Comparison of ENCODE assay signal across 12 cellular contexts in the genomic region with DNA sequence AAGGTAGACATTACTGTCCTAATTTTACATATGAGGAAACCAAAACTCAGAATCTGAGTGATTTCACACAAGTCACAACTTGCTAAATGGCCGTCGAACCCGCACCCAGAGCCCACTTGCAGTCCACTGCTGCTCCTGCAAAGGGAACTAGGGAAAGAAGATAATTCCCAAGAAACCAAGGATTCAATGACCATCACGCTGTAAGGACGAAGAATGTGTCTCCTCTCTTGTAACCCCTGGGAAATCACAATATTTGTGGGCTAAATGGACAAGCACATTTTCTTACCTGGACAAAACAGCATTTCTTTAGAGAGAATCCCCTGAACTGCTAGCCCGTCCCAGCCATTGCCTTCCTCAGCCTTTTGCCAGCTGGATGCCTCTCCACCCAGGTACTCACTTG. TPM values are rescaled to one million over a fixed set of nuclear protein-coding genes. Genes with fewer than 3 reads are reported as not detected.
DNase-seq lines count a peak whose midpoint lies in the region; ATAC-seq, FAIRE-seq and TF ChIP-seq lines count a peak whose summit lies in the region.
"Had no signal": no experiment of that assay in that cellular context is flagged by ENCODE, and none has a peak within 500 bp of the region (broad histone marks: within the 10 kb centered on the region; RNA-seq: fewer than 3 reads in every experiment).

No MANE protein-coding gene starts in this region.

- H3K4me3 Mint-ChIP-seq in activated naive CD4-positive, alpha-beta T cell treated with anti-CD3 and anti-CD28 coated beads, Interleukin-2, amount 50 U/mL, for 24 hours: peak overlapping the region; percentile 98
- peak overlapping the region; percentile 88 to 94 for H3K4me3 Mint-ChIP-seq in stimulated activated naive CD8-positive, alpha-beta T cell treated with anti-CD3 and anti-CD28 coated beads, Interleukin-15, amount 100 ng/mL, for 72 hours

- H3K9me2 ChIP-seq in PC-3 (replicated peaks; ENCODE audit: low read length): no peaks in the 10 kb centered on the region

- DNase-seq in activated naive CD4-positive, alpha-beta T cell treated with Interleukin-2 at 50 U/mL for 16 hours: no peak
- DNase-seq in PC-3: no peak
- no peak for DNase-seq in endothelial cell of umbilical vein (ENCODE audit: low read depth, low spot score)
- DNase-seq in stimulated activated naive CD8-positive, alpha-beta T cell treated with anti-CD3 and anti-CD28 coated beads, Interleukin-15, amount 100 ng/mL, for 72 hours: no peak
- DNase-seq in NCI-H748 (lab: John Stamatoyannopoulos, UW; ENCODE audit: unreplicated experiment): no peak
- DNase-seq in suprapubic skin (ENCODE audit: low spot score in 2 of 2): no peak
- DNase-seq: activated gamma-delta T cell, kidney glomerular epithelial cell, NCI-H526 treated with DMSO at 0.1 percent for 48 hours had no signal

- peaks cover 36% of the 10 kb centered on the region for H3K4me1 Mint-ChIP-seq in activated naive CD4-positive, alpha-beta T cell treated with anti-CD3 and anti-CD28 coated beads, Interleukin-2, amount 50 U/mL, for 24 hours
- H3K4me1 Mint-ChIP-seq in stimulated activated naive CD8-positive, alpha-beta T cell treated with anti-CD3 and anti-CD28 coated beads, Interleukin-15, amount 100 ng/mL, for 72 hours: peaks cover 34% of the 10 kb centered on the region

- H3K36me3 Mint-ChIP-seq in activated naive CD4-positive, alpha-beta T cell treated with anti-CD3 and anti-CD28 coated beads, Interleukin-2, amount 50 U/mL, for 24 hours: peaks cover 40% of the 10 kb centered on the region

- no TSS peak for BruUV-seq in PC-3 (replicated peaks; lab: Mats Ljungman, UMichigan)
- no TSS peak for BruUV-seq in endothelial cell of umbilical vein (replicated peaks; lab: Mats Ljungman, UMichigan)

- H3K4me2 ChIP-seq in PC-3 (ENCODE audit: low read length): peak overlapping the region; percentile 96
- H3K4me2 ChIP-seq in endothelial cell of umbilical vein (ENCODE audit: insufficient read depth, low read length): peak overlapping the region; percentile 95

- H3K27ac ChIP-seq in PC-3 (ENCODE audit: low read length) (no peak overlapping the region), endothelial cell of umbilical vein (ENCODE audit: insufficient read depth, low read depth, low read length) (no peak overlapping the region), suprapubic skin (no peak overlapping the region)
- H3K27ac ChIP-seq: prostate gland had no signal

- H3K4me1 ChIP-seq in PC-3 (ENCODE audit: insufficient read depth, low read length) (peaks cover 11% of the 10 kb centered on the region), endothelial cell of umbilical vein (ENCODE audit: control insufficient read depth, extremely low read depth, insufficient read depth, low read length) (peaks cover 21% of the 10 kb centered on the region), suprapubic skin (peaks cover 27% of the 10 kb centered on the region)
- H3K4me1 ChIP-seq: prostate gland had no signal

- TF ChIP-seq POLR2A in endothelial cell of umbilical vein (IDR thresholded peaks at IDR 0.05; ENCODE audit: low read depth, low read length) (no peak), suprapubic skin (IDR thresholded peaks at IDR 0.05) (no peak)

- 77% methylated on average over 6 of the region's 6 CpGs for WGBS in suprapubic skin

- H3K79me2 ChIP-seq in PC-3 (ENCODE audit: low read length) (peaks cover 37% of the 10 kb centered on the region), endothelial cell of umbilical vein (ENCODE audit: control insufficient read depth, insufficient read depth, low read length) (peaks cover 41% of the 10 kb centered on the region)

- H3K9ac ChIP-seq in PC-3 (ENCODE audit: low read length) (no peak overlapping the region), endothelial cell of umbilical vein (replicated peaks; ENCODE audit: extremely low read depth, insufficient read depth, low read length) (no peak overlapping the region)

- no peaks in the 10 kb centered on the region for H3K27me3 Mint-ChIP-seq in activated naive CD4-positive, alpha-beta T cell treated with anti-CD3 and anti-CD28 coated beads, Interleukin-2, amount 50 U/mL, for 24 hours
- H3K27me3 Mint-ChIP-seq in stimulated activated naive CD8-positive, alpha-beta T cell treated with anti-CD3 and anti-CD28 coated beads, Interleukin-15, amount 100 ng/mL, for 72 hours: no peaks in the 10 kb centered on the region

- peak; percentile 28 for FAIRE-seq in endothelial cell of umbilical vein (lab: Jason Lieb, UNC)

- POLR2A ChIA-PET in PC-3 (lab: Charles Lee; ENCODE audit: unreplicated experiment): no interaction called here
- POLR2A ChIA-PET in endothelial cell of umbilical vein (lab: Charles Lee): interaction anchor here (0.6 kb wide), 1 partner anchor 11 kb away, joined by 3 read pairs; no protein-coding TSS in a partner anchor

- H3K27me3 ChIP-seq in PC-3 (ENCODE audit: low read length): no peaks in the 10 kb centered on the region
- no peaks in the 10 kb centered on the region for H3K27me3 ChIP-seq in endothelial cell of umbilical vein (ENCODE audit: control insufficient read depth in 2 of 2, insufficient read depth in 2 of 2, low read length in 2 of 2)
- H3K27me3 ChIP-seq in suprapubic skin: no peaks in the 10 kb centered on the region

- H3K27ac Mint-ChIP-seq in activated naive CD4-positive, alpha-beta T cell treated with anti-CD3 and anti-CD28 coated beads, Interleukin-2, amount 50 U/mL, for 24 hours: peak overlapping the region; percentile 100
- no peak overlapping the region for H3K27ac Mint-ChIP-seq in stimulated activated naive CD8-positive, alpha-beta T cell treated with anti-CD3 and anti-CD28 coated beads, Interleukin-15, amount 100 ng/mL, for 72 hours

- CTCF ChIA-PET in PC-3 (lab: Charles Lee) (no interaction called here), endothelial cell of umbilical vein (lab: Charles Lee) (interaction anchor here (1.1 kb wide), 1 partner anchor 11 kb away, joined by 3 read pairs; no protein-coding TSS in a partner anchor)

- no peaks in the 10 kb centered on the region for H3K9me3 ChIP-seq in PC-3 (ENCODE audit: low read length)
- H3K9me3 ChIP-seq in endothelial cell of umbilical vein (replicated peaks; ENCODE audit: control insufficient read depth, insufficient read depth, low read length): no peaks in the 10 kb centered on the region
- no peaks in the 10 kb centered on the region for H3K9me3 ChIP-seq in suprapubic skin
- H3K9me3 ChIP-seq: prostate gland had no signal

- H2AFZ ChIP-seq in PC-3 (ENCODE audit: low read length) (no peak overlapping the region), endothelial cell of umbilical vein (ENCODE audit: low read depth, low read length) (no peak overlapping the region)

- no peak for TF ChIP-seq EP300 in suprapubic skin (IDR thresholded peaks at IDR 0.05)

- no peaks in the 10 kb centered on the region for H3K9me1 ChIP-seq in endothelial cell of umbilical vein (replicated peaks; ENCODE audit: control insufficient read depth, extremely low read depth, insufficient read depth, low read length)

- no peaks in the 10 kb centered on the region for H3K9me3 Mint-ChIP-seq in activated naive CD4-positive, alpha-beta T cell treated with anti-CD3 and anti-CD28 coated beads, Interleukin-2, amount 50 U/mL, for 24 hours
- no peaks in the 10 kb centered on the region for H3K9me3 Mint-ChIP-seq in stimulated activated naive CD8-positive, alpha-beta T cell treated with anti-CD3 and anti-CD28 coated beads, Interleukin-15, amount 100 ng/mL, for 72 hours

- intact Hi-C loops in PC-3 (cut with micrococcal nuclease) (no loop called here), endothelial cell of umbilical vein (cut with micrococcal nuclease) (no loop called here)

- ATAC-seq in PC-3: no peak
- no peak for ATAC-seq in stimulated activated naive CD8-positive, alpha-beta T cell treated with anti-CD3 and anti-CD28 coated beads, Interleukin-15, amount 100 ng/mL, for 72 hours
- ATAC-seq in HG02870 (IDR thresholded peaks at IDR 0.05; ENCODE audit: unreplicated experiment): no peak

- peaks cover 16% of the 10 kb centered on the region for H3F3A ChIP-seq in PC-3 (ENCODE audit: low read length, unreplicated experiment)

- H3K36me3 ChIP-seq in PC-3 (ENCODE audit: low read depth, low read length) (peaks cover 59% of the 10 kb centered on the region), endothelial cell of umbilical vein (ENCODE audit: control insufficient read depth in 2 of 2, extremely low read depth in 1 of 2, insufficient read depth in 2 of 2, low read length in 2 of 2) (peaks cover 43% of the 10 kb centered on the region in 2 experiments), suprapubic skin (peaks cover 46% of the 10 kb centered on the region)

- no peak for TF ChIP-seq CTCF in PC-3 (conservative IDR thresholded peaks at IDR 0.05; ENCODE audit: low read depth, low read length)
- TF ChIP-seq CTCF in endothelial cell of umbilical vein (IDR thresholded peaks at IDR 0.05; ENCODE audit: extremely low read depth in 1 of 2, insufficient read depth in 1 of 2, low read depth in 1 of 2, low read length in 2 of 2): no peak
- no peak for TF ChIP-seq CTCF in suprapubic skin (IDR thresholded peaks at IDR 0.05)

- dilution Hi-C loops in endothelial cell of umbilical vein (cut with MboI; ENCODE audit: extremely low pct_ligation_motif_present, low sequenced_read_pairs): no loop called here

- peak overlapping the region; percentile 95 for H3K4me3 ChIP-seq in PC-3 (ENCODE audit: low read length)
- no peak overlapping the region for H3K4me3 ChIP-seq in endothelial cell of umbilical vein (replicated peaks in 1 of 3; ENCODE audit: insufficient read depth in 1 of 3, low read depth in 1 of 3, low read length in 3 of 3)
- no peak overlapping the region for H3K4me3 ChIP-seq in suprapubic skin

- H4K20me1 ChIP-seq in PC-3 (ENCODE audit: low read length): peaks cover 60% of the 10 kb centered on the region
- H4K20me1 ChIP-seq in endothelial cell of umbilical vein (replicated peaks; ENCODE audit: control insufficient read depth, extremely low read depth, insufficient read depth, low read length): peaks cover 4% of the 10 kb centered on the region

RNA-seq across cellular contexts. Expression of a gene that starts 2.4 kb away (rescaled TPM):
- total RNA-seq in PC-3 (2014; rRNA removed): 2,005 and 2,031 TPM in 2 replicates
- 1,852 and 2,034 TPM in 2 replicates for total RNA-seq in endothelial cell of umbilical vein
- 4,491 and 5,521 TPM in 2 replicates for polyA plus RNA-seq in endothelial cell of umbilical vein
- 6,503 and 7,036 TPM in 2 replicates for polyA plus RNA-seq in endothelial cell of umbilical vein (2011; cell fraction: cytosol; rRNA removed)
- 1,366 and 1,419 TPM in 2 replicates for polyA plus RNA-seq in endothelial cell of umbilical vein (2011; cell fraction: nucleus; rRNA removed)
- 2,965 and 3,232 TPM in 2 replicates for polyA plus RNA-seq in endothelial cell of umbilical vein (2012)
- 1,106 and 1,289 TPM in 2 replicates for polyA minus RNA-seq in endothelial cell of umbilical vein
- polyA minus RNA-seq in endothelial cell of umbilical vein (2011; cell fraction: cytosol; rRNA and poly(A)+ RNA removed): 648 TPM
- 121 and 122 TPM in 2 replicates for polyA minus RNA-seq in endothelial cell of umbilical vein (2011; cell fraction: nucleus; rRNA and poly(A)+ RNA removed)
- total RNA-seq in suprapubic skin: 1,000 to 10,000 TPM; 1,684 to 3,537 (median 3,314) TPM

RNA-seq across cellular contexts. Expression of a gene that starts 34.5 kb away (rescaled TPM):
- total RNA-seq in PC-3 (2014; rRNA removed): 0.22 and 0.52 TPM in 2 replicates
- 0.76 and 1.3 TPM in 2 replicates for total RNA-seq in endothelial cell of umbilical vein
- 0.56 and 0.62 TPM in 2 replicates for polyA plus RNA-seq in endothelial cell of umbilical vein
- 0.34 and 0.49 TPM in 2 replicates for polyA plus RNA-seq in endothelial cell of umbilical vein (2011; cell fraction: cytosol; rRNA removed)
- 0.12 and 0.29 TPM in 2 replicates for polyA plus RNA-seq in endothelial cell of umbilical vein (2011; cell fraction: nucleus; rRNA removed)
- polyA plus RNA-seq in endothelial cell of umbilical vein (2012): 1.1 and 2.6 TPM in 2 replicates
- polyA minus RNA-seq in endothelial cell of umbilical vein: 0.32 and 0.91 TPM in 2 replicates
- not detected for polyA minus RNA-seq in endothelial cell of umbilical vein (2011; cell fraction: cytosol; rRNA and poly(A)+ RNA removed)
- not detected in 2 replicates for polyA minus RNA-seq in endothelial cell of umbilical vein (2011; cell fraction: nucleus; rRNA and poly(A)+ RNA removed)
- 1,000 to 10,000 TPM in 1 of 4 donors, 100 to 1,000 TPM in 3; 433 to 1,002 (median 776) TPM for total RNA-seq in suprapubic skin

Comparison
In these comparisons a context has a peak if more than half of its experiments do, and no peak if none do; other contexts are left out.
1. RNA of a gene that starts 34.5 kb away (total RNA-seq): 433 to 1,002 TPM in suprapubic skin; 0.76 to 1.3 TPM in endothelial cell of umbilical vein and 0.22 to 0.52 TPM in PC-3; every median in the first group is over 100 times any median in the second.